Comparison of ENCODE assay signal across 13 cellular contexts in the genomic region with DNA sequence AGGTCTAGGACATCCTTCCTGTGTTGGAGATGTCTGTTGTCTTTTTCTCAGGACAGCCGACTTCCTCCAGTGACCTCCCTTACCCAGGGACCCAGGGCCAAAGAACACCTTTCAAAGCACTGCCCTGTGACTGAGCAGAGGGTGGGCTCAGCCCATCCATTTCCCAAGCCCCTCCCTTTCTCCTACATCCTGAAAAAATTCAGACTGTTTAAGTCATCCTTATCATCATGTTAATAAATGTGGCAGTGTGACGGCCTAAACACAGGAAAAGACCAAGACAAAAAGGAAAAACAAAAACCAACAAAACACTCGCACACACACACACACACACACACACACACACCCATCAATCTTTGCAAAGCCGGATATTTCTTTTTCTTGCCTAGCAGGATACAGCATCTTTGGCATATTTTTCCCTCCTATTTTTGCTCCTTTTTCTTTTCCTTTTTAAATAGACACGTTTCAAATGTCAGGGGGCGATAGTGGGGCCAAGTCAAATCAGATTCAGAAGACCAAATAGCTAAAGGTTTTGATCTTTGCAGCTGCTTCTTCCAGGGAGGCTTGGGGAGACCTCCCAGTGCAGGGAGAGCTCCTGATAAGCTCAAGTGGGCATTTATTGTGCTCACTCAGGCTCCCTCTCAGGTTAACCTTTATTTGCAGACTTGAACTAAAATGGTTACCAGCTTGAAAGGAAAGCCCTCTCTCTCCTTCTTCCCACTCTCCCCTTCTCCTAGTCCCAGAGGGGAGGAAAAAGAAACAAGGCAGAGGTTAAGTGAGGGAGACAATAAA.
"Had no signal": no experiment of that assay in that cellular context is flagged by ENCODE, and none has a peak within 500 bp of the region (broad histone marks: within the 10 kb centered on the region; RNA-seq: fewer than 3 reads in every experiment).

No MANE protein-coding gene starts in this region.

- FAIRE-seq: small intestine had no signal

- H3K27me3 ChIP-seq: breast epithelium, gastrocnemius medialis, uterus had no signal

- H3K4me3 ChIP-seq: breast epithelium, gastrocnemius medialis, left ventricle myocardium inferior, uterus had no signal

- H3K36me3 ChIP-seq: breast epithelium, gastrocnemius medialis, left ventricle myocardium inferior, uterus had no signal

- H3K9me3 ChIP-seq: gastrocnemius medialis, uterus had no signal

- H3K27ac ChIP-seq: breast epithelium, gastrocnemius medialis, left ventricle myocardium inferior had no signal

- DNase-seq: activated CD4-positive, alpha-beta memory T cell treated with anti-CD3 and anti-CD28 coated beads, Interleukin-2, amount 10 ng/mL, durations not matched to agents 7 days and 5 days; activated CD4-positive, alpha-beta T cell treated with anti-CD3 and anti-CD28 coated beads for 1 hour; activated gamma-delta T cell treated with Interleukin-2 at 50 U/mL for 16 hours; activated T-cell treated with anti-CD3 and anti-CD28 coated beads, Interleukin-2, amount 50 U/mL, for 72 hours; aorta; gastrocnemius medialis; islet precursor cell; left ventricle myocardium inferior; mesenchymal stem cell; small intestine; T-helper 9 cell; uterus had no signal

- ATAC-seq: activated T-cell treated with anti-CD3 and anti-CD28 coated beads, Interleukin-2, amount 50 U/mL, for 72 hours; gastrocnemius medialis had no signal

- H3K4me1 ChIP-seq: breast epithelium, gastrocnemius medialis, left ventricle myocardium inferior had no signal
